ENCODE assay signal across 8 cellular contexts in genomic region chr9:84266087-84266561, GRCh38.
DNase-seq lines count a peak whose midpoint lies in the region; ATAC-seq lines count a peak whose summit lies in the region.

No MANE protein-coding gene starts in this region.

- no peaks in the 10 kb centered on the region for H3K36me3 Mint-ChIP-seq in activated CD4-positive, alpha-beta memory T cell treated with anti-CD3 and anti-CD28 coated beads for 36 hours

- ATAC-seq in HG03159 (IDR thresholded peaks at IDR 0.05; ENCODE audit: unreplicated experiment) (peak; percentile 77), GM18870 (IDR thresholded peaks at IDR 0.05; ENCODE audit: unreplicated experiment) (no peak), HG03097 (IDR thresholded peaks at IDR 0.05; ENCODE audit: low FRiP score, unreplicated experiment) (no peak)

- H3K4me1 Mint-ChIP-seq in activated CD4-positive, alpha-beta memory T cell treated with anti-CD3 and anti-CD28 coated beads for 36 hours (ENCODE audit: low read depth) = peaks cover 11% of the 10 kb centered on the region

- POLR2A ChIA-PET in activated CD4-positive, alpha-beta memory T cell treated with anti-CD3 and anti-CD28 coated beads for 36 hours (lab: Charles Lee) = no interaction called here

- no peaks in the 10 kb centered on the region for H3K9me3 Mint-ChIP-seq in activated CD4-positive, alpha-beta memory T cell treated with anti-CD3 and anti-CD28 coated beads for 36 hours

- H3K27me3 Mint-ChIP-seq in activated CD4-positive, alpha-beta memory T cell treated with anti-CD3 and anti-CD28 coated beads for 36 hours = peaks cover 12% of the 10 kb centered on the region

- DNase-seq in NCI-H1092 treated with DMSO at 0.1 percent for 48 hours (lab: John Stamatoyannopoulos, UW) = peak; percentile 37
- DNase-seq in NCI-H1092 (lab: John Stamatoyannopoulos, UW) = no peak
- peak; percentile 25 for DNase-seq in activated CD4-positive, alpha-beta memory T cell treated with anti-CD3 and anti-CD28 coated beads for 36 hours
- peak; percentile 35 to 64 for DNase-seq in lung microvascular endothelial cell (ENCODE audit: low read depth in 2 of 2)
- no peak for DNase-seq in CD1c-positive myeloid dendritic cell (ENCODE audit: extremely low spot score)

- H3K27ac Mint-ChIP-seq in activated CD4-positive, alpha-beta memory T cell treated with anti-CD3 and anti-CD28 coated beads for 36 hours = no peak overlapping the region

- CTCF ChIA-PET in activated CD4-positive, alpha-beta memory T cell treated with anti-CD3 and anti-CD28 coated beads for 36 hours (lab: Charles Lee) = interaction anchor here (0.9 to 1.9 kb wide), 3 partner anchors 30 to 346 kb away, joined by 3 to 7 read pairs (median 4); no protein-coding TSS in a partner anchor

- H3K4me3 Mint-ChIP-seq in activated CD4-positive, alpha-beta memory T cell treated with anti-CD3 and anti-CD28 coated beads for 36 hours = no peak overlapping the region

- intact Hi-C loops in activated CD4-positive, alpha-beta memory T cell treated with anti-CD3 and anti-CD28 coated beads for 36 hours (cut with micrococcal nuclease) = loop anchor here (1.0 kb wide), 1 partner anchor 30 kb away; no protein-coding TSS in a partner anchor

Comparison
In these comparisons a context has a peak if more than half of its experiments do, and no peak if none do; other contexts are left out.
1. DNase-seq: peak in NCI-H1092 treated with DMSO at 0.1 percent for 48 hours (single experiment), activated CD4-positive, alpha-beta memory T cell treated with anti-CD3 and anti-CD28 coated beads for 36 hours (single experiment) and lung microvascular endothelial cell (2 of 2); none in NCI-H1092 (single experiment) and CD1c-positive myeloid dendritic cell (single experiment).